ENCODE assay signal across 29 cellular contexts in genomic region chr20:59135093-59135492, GRCh38. TPM values are rescaled to one million over a fixed set of nuclear protein-coding genes. Genes with fewer than 3 reads are reported as not detected.
DNase-seq lines count a peak whose midpoint lies in the region; ATAC-seq and TF ChIP-seq lines count a peak whose summit lies in the region.
"Had no signal": no experiment of that assay in that cellular context is flagged by ENCODE, and none has a peak within 500 bp of the region (broad histone marks: within the 10 kb centered on the region; RNA-seq: fewer than 3 reads in every experiment).

No MANE protein-coding gene starts in this region.

- peaks cover 5% of the 10 kb centered on the region for H3K9me3 Mint-ChIP-seq in MCF 10A (ENCODE audit: unreplicated experiment)
- H3K9me3 Mint-ChIP-seq: CD4-positive, alpha-beta T cell had no signal

- no peaks in the 10 kb centered on the region for H3K27me3 ChIP-seq in breast epithelium
- H3K27me3 ChIP-seq: BLaER1 treated with 17β-estradiol and CSF1 and Interleukin-3, amounts not matched to agents 10 nM and 100 nM had no signal

- CTCF ChIA-PET in MCF 10A (lab: Yijun Ruan, JAX), result interaction anchor here (0.6 to 1.9 kb wide), 5 partner anchors 18 to 87 kb away, joined by 3 to 9 read pairs (median 3); no protein-coding TSS in a partner anchor

- no TSS peak for BruUV-seq in MCF 10A (replicated peaks; lab: Mats Ljungman, UMichigan)

- H3K27ac ChIP-seq in breast epithelium (no peak overlapping the region), epithelial cell of prostate (no peak overlapping the region)
- H3K27ac ChIP-seq: BLaER1 treated with 17β-estradiol and CSF1 and Interleukin-3, amounts not matched to agents 10 nM and 100 nM had no signal

- no peaks in the 10 kb centered on the region for H3K9me3 ChIP-seq in breast epithelium
- H3K9me3 ChIP-seq: BLaER1 treated with 17β-estradiol and CSF1 and Interleukin-3, amounts not matched to agents 10 nM and 100 nM had no signal

- no peaks in the 10 kb centered on the region for H3K36me3 ChIP-seq in breast epithelium

- no peaks in the 10 kb centered on the region for H3K36me3 Mint-ChIP-seq in MCF 10A (ENCODE audit: insufficient read depth, unreplicated experiment)

- intact Hi-C loops in MCF 10A (cut with micrococcal nuclease) (no loop called here), breast epithelium (cut with DNase I; ENCODE audit: low total_unique reads) (no loop called here)

- no peak for TF ChIP-seq CTCF in MCF 10A (IDR thresholded peaks at IDR 0.05; ENCODE audit: unreplicated experiment)
- no peak for TF ChIP-seq CTCF in breast epithelium (IDR thresholded peaks at IDR 0.05)

- ATAC-seq in GM21515 (IDR thresholded peaks at IDR 0.05; ENCODE audit: unreplicated experiment), result no peak
- ATAC-seq in HG03108 (IDR thresholded peaks at IDR 0.05; ENCODE audit: unreplicated experiment), result no peak
- ATAC-seq: HepG2, K562, PC-3 had no signal

- no peak overlapping the region for H3K4me3 ChIP-seq in breast epithelium
- H3K4me3 ChIP-seq: BLaER1 treated with 17β-estradiol and CSF1 and Interleukin-3, amounts not matched to agents 10 nM and 100 nM; K562 had no signal

- POLR2A ChIA-PET in MCF 10A (lab: Yijun Ruan, JAX), result interaction anchor here (0.9 to 1.0 kb wide), 2 partner anchors 17 to 18 kb away, joined by 3 to 4 read pairs; no protein-coding TSS in a partner anchor

- no peak overlapping the region for H3K27ac Mint-ChIP-seq in MCF 10A (ENCODE audit: low read depth, unreplicated experiment)
- H3K27ac Mint-ChIP-seq: CD4-positive, alpha-beta T cell had no signal

- H3K27me3 Mint-ChIP-seq in MCF 10A (ENCODE audit: insufficient read depth, unreplicated experiment), result peaks cover 42% of the 10 kb centered on the region
- H3K27me3 Mint-ChIP-seq: CD4-positive, alpha-beta T cell had no signal

- DNase-seq in MCF 10A (ENCODE audit: unreplicated experiment) (peak; percentile 17), breast epithelium (ENCODE audit: low spot score in 2 of 2) (no peak), NCI-H69 (lab: John Stamatoyannopoulos, UW) (peak; percentile 7), epithelial cell of prostate (ENCODE audit: low read depth, low spot score) (peak; percentile 24), ureter (ENCODE audit: low spot score) (peak; percentile 58), Ammon's horn (ENCODE audit: low spot score) (no peak)
- DNase-seq: COR-L47; DMS79 treated with DMSO at 0.1 percent for 48 hours; GF-D8; Kasumi-1; MV-4-11; NCI-H1105; NCI-H1436 treated with DMSO at 0.1 percent for 48 hours; NCI-H187 treated with DMSO at 0.1 percent for 48 hours; NCI-H510A treated with DMSO at 0.1 percent for 48 hours; NCI-H748 treated with DMSO at 0.1 percent for 48 hours; NK-92 treated with Interleukin-12 subunit alpha and Interleukin-12 subunit beta, amount 100 ng/mL, for 24 hours; PC-3; Right ventricle myocardium superior; T-helper 1 cell had no signal

- H3K4me1 Mint-ChIP-seq in MCF 10A (ENCODE audit: insufficient read depth, unreplicated experiment), result no peaks in the 10 kb centered on the region

- no peak overlapping the region for H3K4me3 Mint-ChIP-seq in MCF 10A (ENCODE audit: unreplicated experiment)
- H3K4me3 Mint-ChIP-seq: CD4-positive, alpha-beta T cell had no signal

- no peak for TF ChIP-seq POLR2A in breast epithelium (IDR thresholded peaks at IDR 0.05)

- H3K4me1 ChIP-seq in breast epithelium, result no peaks in the 10 kb centered on the region

RNA-seq across cellular contexts. Expression of gene ZNF831, which starts 28.5 kb away (rescaled TPM):
- total RNA-seq in MCF 10A (2022) (not detected in 2 replicates), breast epithelium (1 to 10 TPM in 2 of 3 donors, under 1 TPM in 1; 0.48 to 1.6 (median 1.2) TPM), ureter (1.4 TPM)
- total RNA-seq: HepG2, HT-29, K562, M059J, PC-3, SK-MEL-5 had no signal

Comparison
In these comparisons a context has a peak if more than half of its experiments do, and no peak if none do; other contexts are left out.
1. DNase-seq: peak in MCF 10A (single experiment), NCI-H69 (single experiment), epithelial cell of prostate (single experiment) and ureter (single experiment); none in breast epithelium (0 of 2) and Ammon's horn (single experiment).